Comparison of ENCODE assay signal across 8 cellular contexts in the genomic region with DNA sequence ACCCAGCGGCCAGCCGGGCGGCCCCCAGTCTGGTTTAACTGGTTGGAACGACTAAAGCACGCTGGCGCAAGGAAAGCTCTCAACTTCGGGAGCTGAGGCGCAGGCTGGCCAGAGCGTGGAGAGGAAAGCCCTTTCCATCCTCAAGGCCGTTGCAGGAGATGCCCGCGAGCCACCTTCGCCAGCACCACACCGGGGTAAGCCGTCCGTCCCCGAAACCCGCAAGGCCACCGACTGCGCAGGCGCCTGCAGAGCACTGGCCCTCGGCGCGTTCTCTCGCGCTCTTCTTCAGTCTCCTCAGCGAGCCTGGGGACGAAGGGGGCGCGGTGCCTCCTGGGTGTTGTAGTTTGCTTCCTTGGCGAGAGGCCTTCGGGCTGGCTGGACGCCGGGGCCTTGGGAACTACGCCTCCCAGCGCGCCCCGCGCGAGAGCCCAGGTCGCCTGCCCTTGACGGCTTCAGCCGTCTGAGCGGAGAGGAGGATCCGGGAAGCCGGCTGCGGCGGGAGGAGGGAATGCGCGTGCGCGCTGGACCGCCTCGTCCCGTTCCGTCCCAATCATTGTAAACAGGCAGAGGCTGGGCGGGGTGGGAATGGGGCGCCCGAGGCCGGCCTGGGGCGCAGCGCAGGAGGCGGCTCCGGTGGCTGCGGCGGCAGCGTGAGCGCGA. TPM values are rescaled to one million over a fixed set of nuclear protein-coding genes. Genes with fewer than 3 reads are reported as not detected.
DNase-seq lines count a peak whose midpoint lies in the region; ATAC-seq and TF ChIP-seq lines count a peak whose summit lies in the region.

A gene (plus strand): TSS at position 531 of the 660 bp plus-strand sequence. CDS start 37,533 bp downstream, outside the sequence.

- H3K9me3 ChIP-seq in prostate gland: no peaks in the 10 kb centered on the region

- no peaks in the 10 kb centered on the region for H3K27me3 ChIP-seq in prostate gland (replicated peaks; ENCODE audit: insufficient read depth)

- intact Hi-C loops in T-helper 2 cell treated with Interferon-gamma antibody and Interleukin-4, amounts not matched to agents 100 ng/mL and 5 ng/mL, for 36 hours (cut with micrococcal nuclease): loop anchor here (1.0 to 10.0 kb wide), 10 partner anchors 41 to 1050 kb away; a partner anchor contains a TSS
- intact Hi-C loops in left ventricle myocardium superior (cut with micrococcal nuclease): no loop called here
- intact Hi-C loops in prostate gland (cut with DNase I): loop anchor here (5.0 kb wide), 2 partner anchors 138 to 338 kb away; a partner anchor contains a TSS

- DNase-seq in NCI-H1694 treated with DMSO at 0.1 percent for 48 hours (lab: John Stamatoyannopoulos, UW) (peak; percentile 96), anterior cingulate cortex (lab: John Stamatoyannopoulos, UW) (peak; percentile 89 to 100 (median 99)), left ventricle myocardium superior (peak; percentile 100), prostate gland (ENCODE audit: low spot score) (peak; percentile 99)

- H3K4me3 ChIP-seq in prostate gland (peak within 1 kb of the TSS; percentile 60 to 95), urinary bladder (ENCODE audit: low read depth, low read length) (peak within 1 kb of the TSS; percentile 91)

- peak; percentile 92 for TF ChIP-seq POLR2A in prostate gland (IDR thresholded peaks at IDR 0.05)

- ATAC-seq in GM18499 (IDR thresholded peaks at IDR 0.05; ENCODE audit: insufficient read depth, unreplicated experiment) (peak; percentile 91), HG02938 (IDR thresholded peaks at IDR 0.05; ENCODE audit: unreplicated experiment) (peak; percentile 88), left ventricle myocardium superior (peak; percentile 98)

- H3K36me3 ChIP-seq in prostate gland (no peaks in the 10 kb centered on the region), urinary bladder (ENCODE audit: insufficient read depth) (peaks cover 4% of the 10 kb centered on the region)

- H3K4me1 ChIP-seq in prostate gland (replicated peaks) (no peaks in the 10 kb centered on the region), urinary bladder (ENCODE audit: insufficient read depth) (no peaks in the 10 kb centered on the region)

- H3K27ac ChIP-seq in prostate gland (peak within 1 kb of the TSS; percentile 95), urinary bladder (ENCODE audit: low read depth) (peak within 1 kb of the TSS; percentile 88)

- TF ChIP-seq CTCF in prostate gland (IDR thresholded peaks at IDR 0.05): peak in 3 of 4 experiments; percentile 11 to 30 (median 30)

- under 1% methylated on average over 62 of the region's 69 CpGs for WGBS in prostate gland
- under 1% methylated on average over 69 of the region's 69 CpGs for WGBS in urinary bladder

RNA-seq across cellular contexts. Expression of the gene that starts here (rescaled TPM):
- total RNA-seq in T-helper 2 cell treated with Interferon-gamma antibody and Interleukin-4, amounts not matched to agents 100 ng/mL and 5 ng/mL, for 36 hours: 44.5 and 45.0 TPM in 2 replicates
- total RNA-seq in left ventricle myocardium superior: 50.3 TPM
- 10 to 100 TPM; 58.2 to 64.8 TPM for total RNA-seq in prostate gland
- 48.2 TPM for total RNA-seq in urinary bladder
- polyA plus RNA-seq in urinary bladder: 46.8 TPM

Comparison
In these comparisons a context has a peak if more than half of its experiments do, and no peak if none do; other contexts are left out.
1. Peak in every context shown above with its lines: DNase-seq, ATAC-seq, H3K4me3 ChIP-seq and H3K27ac ChIP-seq.